Comparison of ENCODE assay signal across 12 cellular contexts in the genomic region with DNA sequence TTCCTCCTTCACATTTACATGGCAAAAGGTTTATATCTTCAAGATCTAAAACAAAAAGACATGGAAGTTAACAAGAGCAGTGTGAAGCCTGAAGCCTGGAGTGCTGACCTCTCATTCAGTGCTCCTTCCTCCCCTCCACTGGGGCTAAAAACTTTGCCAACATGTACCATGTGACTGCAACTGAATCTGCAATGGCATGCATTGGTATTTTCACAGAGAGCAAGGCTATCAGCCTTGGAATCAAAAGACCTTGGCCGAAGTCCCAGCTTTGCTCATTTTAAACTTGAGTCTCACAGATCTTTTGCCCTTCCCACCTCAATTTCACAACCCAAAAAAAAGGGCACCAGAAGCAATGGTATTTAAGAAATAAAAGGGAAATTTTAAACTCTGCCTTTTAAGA.
DNase-seq lines count a peak whose midpoint lies in the region; ATAC-seq and TF ChIP-seq lines count a peak whose summit lies in the region.
"Had no signal": no experiment of that assay in that cellular context is flagged by ENCODE, and none has a peak within 500 bp of the region (broad histone marks: within the 10 kb centered on the region; RNA-seq: fewer than 3 reads in every experiment).

No MANE protein-coding gene starts in this region.

- dilution Hi-C loops in IMR-90 (cut with HindIII; ENCODE audit: low sequenced_read_pairs, unreplicated experiment), result no loop called here

- H3K4ac ChIP-seq in IMR-90 (ENCODE audit: low read depth, low read length), result no peak overlapping the region

- no peak overlapping the region for H2BK15ac ChIP-seq in IMR-90 (ENCODE audit: low read depth, low read length)

- H3K56ac ChIP-seq in IMR-90 (ENCODE audit: extremely low read depth, insufficient read depth, low read length), result no peak overlapping the region

- H3K27ac ChIP-seq in IMR-90 (ENCODE audit: insufficient read depth, low read length) (no peak overlapping the region), lung (ENCODE audit: low read depth in 1 of 2, low read length in 1 of 2) (no peak overlapping the region)
- H3K27ac ChIP-seq: Peyer's patch had no signal

- intact Hi-C loops in IMR-90 (cut with micrococcal nuclease), result no loop called here

- no peak overlapping the region for H2AK5ac ChIP-seq in IMR-90 (ENCODE audit: low read depth, low read length)

- H4K91ac ChIP-seq in IMR-90 (ENCODE audit: insufficient read depth, low read depth, low read length), result no peak overlapping the region

- no peaks in the 10 kb centered on the region; the same call in 1 of the 2 replicates for H3K9me1 ChIP-seq in IMR-90 (ENCODE audit: insufficient read depth, low read length)

- no peaks in the 10 kb centered on the region for H4K20me1 ChIP-seq in IMR-90 (ENCODE audit: insufficient read depth, low read length)

- ATAC-seq in IMR-90 (ENCODE audit: low read depth) (peak; percentile 73), lung (ENCODE audit: insufficient read depth, low FRiP score) (no peak), HG02610 (IDR thresholded peaks at IDR 0.05; ENCODE audit: unreplicated experiment) (no peak)

- peak; percentile 30 for DNase-seq in A172 (ENCODE audit: low spot score)
- peak; percentile 35 for DNase-seq in IMR-90
- peak; percentile 58 for DNase-seq in dedifferentiated amniotic fluid mesenchymal stem cell (ENCODE audit: extremely low spot score)
- DNase-seq in lung (ENCODE audit: low spot score), result peak; percentile 48
- DNase-seq in GM10266 (ENCODE audit: extremely low spot score), result no peak
- no peak for DNase-seq in effector CD8-positive, alpha-beta T cell (lab: John Stamatoyannopoulos, UW)
- no peak for DNase-seq in HuH-7.5 (ENCODE audit: low spot score)
- DNase-seq: activated effector memory CD4-positive, alpha-beta T cell treated with Interleukin-2 at 50 U/mL for 16 hours; nephron progenitor cell; stimulated activated CD4-positive, alpha-beta T cell treated with anti-CD3 and anti-CD28 coated beads, Interleukin-1b, Interleukin-23, amount 100 ng/mL, for 48 hours had no signal

- H2BK5ac ChIP-seq in IMR-90 (ENCODE audit: low read depth, low read length, poor library complexity, severe bottlenecking), result no peak overlapping the region

- no peaks in the 10 kb centered on the region for H3K79me1 ChIP-seq in IMR-90 (ENCODE audit: low read depth in 1 of 2, low read length in 2 of 2)

- POLR2A ChIA-PET in IMR-90 (lab: Charles Lee; ENCODE audit: unreplicated experiment), result no interaction called here

- no peak overlapping the region for H2BK20ac ChIP-seq in IMR-90 (ENCODE audit: low read depth, low read length)

- H3K4me3 ChIP-seq in IMR-90 (ENCODE audit: insufficient read depth, low read depth, low read length), result no peak overlapping the region
- no peak overlapping the region for H3K4me3 ChIP-seq in lung
- H3K4me3 ChIP-seq: Peyer's patch had no signal

- no peak overlapping the region for H2BK120ac ChIP-seq in IMR-90 (ENCODE audit: low read depth, low read length)

- H3K4me2 ChIP-seq in IMR-90 (ENCODE audit: low read depth, low read length), result no peak overlapping the region

- WGBS in IMR-90 (ENCODE audit: extremely low coverage in 2 of 2, insufficient read length in 1 of 2), 2 experiments, result no CpG with 5 or more reads among the region's 1 CpG
- WGBS in lung, 2 donors, result 37 to 70% methylated on average over 1 of the region's 1 CpG

- no peak overlapping the region for H2AFZ ChIP-seq in IMR-90 (replicated peaks; ENCODE audit: low read length, poor library complexity)

- H4K8ac ChIP-seq in IMR-90 (ENCODE audit: low read depth in 2 of 2, low read length in 2 of 2), result no peak overlapping the region

- H3K14ac ChIP-seq in IMR-90 (replicated peaks; ENCODE audit: low read depth, low read length), result no peak overlapping the region

- H3K36me3 ChIP-seq in IMR-90 (ENCODE audit: control insufficient read depth, insufficient read depth, low read length), result no peaks in the 10 kb centered on the region
- no peaks in the 10 kb centered on the region for H3K36me3 ChIP-seq in lung (ENCODE audit: control insufficient read depth in 2 of 2, insufficient read depth in 2 of 2, low read length in 2 of 2)
- H3K36me3 ChIP-seq: Peyer's patch had no signal

- H3K18ac ChIP-seq in IMR-90 (ENCODE audit: low read depth, low read length), result no peak overlapping the region

- no peak for TF ChIP-seq POLR2A in IMR-90 (IDR thresholded peaks at IDR 0.05; ENCODE audit: low read depth, low read length)

- H3K4me1 ChIP-seq in IMR-90 (ENCODE audit: control insufficient read depth, insufficient read depth, low read length) (no peaks in the 10 kb centered on the region), lung (ENCODE audit: control insufficient read depth in 2 of 2, insufficient read depth in 2 of 2, low read length in 2 of 2) (peaks cover 1 to 2% of the 10 kb centered on the region in 2 donors)
- H3K4me1 ChIP-seq: Peyer's patch had no signal

- H2AK9ac ChIP-seq in IMR-90 (replicated peaks; ENCODE audit: low read depth, low read length, poor library complexity), result no peak overlapping the region

- H3K27me3 ChIP-seq in IMR-90 (ENCODE audit: control insufficient read depth, insufficient read depth, low read length), result no peaks in the 10 kb centered on the region
- no peaks in the 10 kb centered on the region for H3K27me3 ChIP-seq in lung (ENCODE audit: control insufficient read depth, insufficient read depth)
- H3K27me3 ChIP-seq: Peyer's patch had no signal

- CTCF ChIA-PET in IMR-90 (lab: Yijun Ruan, JAX), result interaction anchor here (0.5 kb wide), 1 partner anchor 63 kb away, joined by 3 read pairs; no protein-coding TSS in a partner anchor

- no peak overlapping the region for H3K23ac ChIP-seq in IMR-90 (ENCODE audit: low read depth, low read length)

- TF ChIP-seq CTCF in IMR-90 (conservative IDR thresholded peaks at IDR 0.05; ENCODE audit: low read depth, low read length) (no peak), lung (IDR thresholded peaks at IDR 0.05; ENCODE audit: control extremely low read depth, extremely low read depth) (no peak), GM10266 (IDR thresholded peaks at IDR 0.05; ENCODE audit: control insufficient read depth, insufficient read depth, low read depth, missing control alignments) (no peak)

- in situ Hi-C loops in IMR-90 (cut with MboI; ENCODE audit: low sequenced_read_pairs), result no loop called here

- no peak overlapping the region for H3K9ac ChIP-seq in IMR-90 (ENCODE audit: low read depth, low read length)

- H3K9me3 ChIP-seq in IMR-90 (ENCODE audit: control insufficient read depth, insufficient read depth, low read length) (no peaks in the 10 kb centered on the region), lung (ENCODE audit: control insufficient read depth in 2 of 2, insufficient read depth in 1 of 2, low read length in 1 of 2) (no peaks in the 10 kb centered on the region)
- H3K9me3 ChIP-seq: Peyer's patch had no signal

- no TSS peak for BruUV-seq in IMR-90 (replicated peaks; lab: Mats Ljungman, UMichigan)

- no peak for TF ChIP-seq RAD21 in IMR-90 (IDR thresholded peaks at IDR 0.05; ENCODE audit: low read length)

- no peak overlapping the region for H4K5ac ChIP-seq in IMR-90 (ENCODE audit: low read depth, low read length)

TF ChIP-seq in IMR-90, 13 proteins besides CTCF, POLR2A, EP300 and RAD21:
- TF ChIP-seq MXI1 (IDR thresholded peaks at IDR 0.05; ENCODE audit: borderline replicate concordance, low read depth, low read length), result no peak

Comparison
In these comparisons a context has a peak if more than half of its experiments do, and no peak if none do; other contexts are left out.
1. DNase-seq: peak in A172 (single experiment), IMR-90 (single experiment), dedifferentiated amniotic fluid mesenchymal stem cell (single experiment) and lung (single experiment); none in GM10266 (single experiment), effector CD8-positive, alpha-beta T cell (single experiment) and HuH-7.5 (single experiment).